24 cellular contexts compared by ENCODE assay signal in genomic region chr11:70298243-70298915, GRCh38. TPM values are rescaled to one million over a fixed set of nuclear protein-coding genes. Genes with fewer than 3 reads are reported as not detected.
A peak's percentile ranks its signal among the peaks of the same experiment; 100 is the strongest.
DNase-seq lines count a peak whose midpoint lies in the region; ATAC-seq and TF ChIP-seq lines count a peak whose summit lies in the region.
"Had no signal": no experiment of that assay in that cellular context is flagged by ENCODE, and none has a peak within 500 bp of the region (broad histone marks: within the 10 kb centered on the region; RNA-seq: fewer than 3 reads in every experiment).

No MANE protein-coding gene starts in this region.

- no peaks in the 10 kb centered on the region for H3K79me1 ChIP-seq in trophoblast cell (ENCODE audit: low read length)

- peak overlapping the region; percentile 33 for H3K9ac ChIP-seq in trophoblast cell (ENCODE audit: low read length)

- H3K18ac ChIP-seq in trophoblast cell (ENCODE audit: low read length) = no peak overlapping the region

- intact Hi-C loops in heart left ventricle (cut with DNase I) = no loop called here

- TF ChIP-seq CTCF in WTC11 (IDR thresholded peaks at IDR 0.05) (no peak), fibroblast of the aortic adventitia (IDR thresholded peaks at IDR 0.05; ENCODE audit: insufficient read depth, low read length) (no peak), heart left ventricle (IDR thresholded peaks at IDR 0.05) (no peak)

- no CpG with 5 or more reads among the region's 5 CpGs for WGBS in trophoblast cell (ENCODE audit: extremely low coverage, insufficient coverage, insufficient read length)
- 87 to 93% (median 91%) methylated on average over 5 of the region's 5 CpGs for WGBS in heart left ventricle, 4 donors

- peaks cover 23% of the 10 kb centered on the region for H3K4me1 Mint-ChIP-seq in WTC11

- no peaks in the 10 kb centered on the region for H3K27me3 Mint-ChIP-seq in WTC11 (ENCODE audit: low read depth)
- H3K27me3 Mint-ChIP-seq: activated naive CD4-positive, alpha-beta T cell treated with anti-CD3 and anti-CD28 coated beads, Interleukin-2, amount 50 U/mL, for 24 hours; CD4-positive, alpha-beta T cell; effector memory CD8-positive, alpha-beta T cell; progenitor cell of endocrine pancreas had no signal

- H3K4me1 ChIP-seq in trophoblast cell (ENCODE audit: control insufficient read depth in 1 of 2, insufficient read depth in 2 of 2, low read length in 2 of 2) (peaks cover 4 to 12% of the 10 kb centered on the region in 2 experiments), SJCRH30 (no peaks in the 10 kb centered on the region), heart left ventricle (peaks cover 0 to 19% (median 8%) of the 10 kb centered on the region in 12 donors)

- no peaks in the 10 kb centered on the region for H3K9me3 ChIP-seq in trophoblast cell (ENCODE audit: insufficient read depth, low read depth, low read length)
- H3K9me3 ChIP-seq in SJCRH30 (replicated peaks) = no peaks in the 10 kb centered on the region
- H3K9me3 ChIP-seq in heart left ventricle = no peaks in the 10 kb centered on the region
- H3K9me3 ChIP-seq: ascending aorta, left lung, uterus had no signal

- peak overlapping the region; percentile 52 for H3K27ac Mint-ChIP-seq in WTC11
- H3K27ac Mint-ChIP-seq: activated naive CD4-positive, alpha-beta T cell treated with anti-CD3 and anti-CD28 coated beads, Interleukin-2, amount 50 U/mL, for 24 hours; activated T-cell treated with anti-CD3 and anti-CD28 coated beads, Interleukin-2, amount 50 U/mL, for 72 hours; CD4-positive, alpha-beta T cell; nephron had no signal

- H3K4me3 ChIP-seq in fibroblast of the aortic adventitia (ENCODE audit: low read depth, low read length) = no peak overlapping the region
- no peak overlapping the region for H3K4me3 ChIP-seq in trophoblast cell (ENCODE audit: low read depth, low read length)
- no peak overlapping the region for H3K4me3 ChIP-seq in SJCRH30
- H3K4me3 ChIP-seq in heart left ventricle = no peak overlapping the region
- H3K4me3 ChIP-seq: ascending aorta, left lung, uterus had no signal

- H2AK5ac ChIP-seq in trophoblast cell (ENCODE audit: low read length) = no peak overlapping the region

- peaks cover 58% of the 10 kb centered on the region for H3K36me3 Mint-ChIP-seq in WTC11

- peaks cover 6% of the 10 kb centered on the region for H3K9me3 Mint-ChIP-seq in WTC11
- H3K9me3 Mint-ChIP-seq: activated naive CD4-positive, alpha-beta T cell treated with anti-CD3 and anti-CD28 coated beads, Interleukin-2, amount 50 U/mL, for 24 hours; activated T-cell treated with anti-CD3 and anti-CD28 coated beads, Interleukin-2, amount 50 U/mL, for 72 hours; CD4-positive, alpha-beta T cell; effector memory CD8-positive, alpha-beta T cell had no signal

- no peak overlapping the region for H3K27ac ChIP-seq in trophoblast cell (ENCODE audit: low read depth, low read length)
- H3K27ac ChIP-seq in SJCRH30 = no peak overlapping the region
- no peak overlapping the region for H3K27ac ChIP-seq in heart left ventricle
- H3K27ac ChIP-seq: left lung had no signal

- no peak overlapping the region for H3K4ac ChIP-seq in trophoblast cell (ENCODE audit: low read depth, low read length)

- POLR2A ChIA-PET in WTC11 (lab: Charles Lee) = no interaction called here

- no peak overlapping the region for H4K12ac ChIP-seq in trophoblast cell (ENCODE audit: low read depth, low read length)

- no peak overlapping the region for H3K4me2 ChIP-seq in trophoblast cell (ENCODE audit: low read length)

- H3K23ac ChIP-seq in trophoblast cell (ENCODE audit: low read length) = no peak overlapping the region

- H3K27me3 ChIP-seq in trophoblast cell (ENCODE audit: insufficient read depth, low read length) (no peaks in the 10 kb centered on the region), SJCRH30 (no peaks in the 10 kb centered on the region), heart left ventricle (no peaks in the 10 kb centered on the region)
- H3K27me3 ChIP-seq: ascending aorta, left lung, uterus had no signal

- no peak overlapping the region for H4K8ac ChIP-seq in trophoblast cell (ENCODE audit: low read depth, low read length)

- H2BK12ac ChIP-seq in trophoblast cell (ENCODE audit: low read length) = no peak overlapping the region

- H3K36me3 ChIP-seq in trophoblast cell (ENCODE audit: control insufficient read depth in 1 of 2, insufficient read depth in 2 of 2, low read length in 2 of 2) = peaks cover 18 to 29% of the 10 kb centered on the region in 2 experiments
- H3K36me3 ChIP-seq in SJCRH30 = peaks cover 2% of the 10 kb centered on the region; the same call in 1 of the 2 replicates
- peaks cover 0 to 35% (median 27%) of the 10 kb centered on the region in 9 donors for H3K36me3 ChIP-seq in heart left ventricle
- H3K36me3 ChIP-seq: uterus had no signal

- H3K14ac ChIP-seq in trophoblast cell (ENCODE audit: low read length) = no peak overlapping the region

- H3K79me2 ChIP-seq in trophoblast cell (ENCODE audit: control insufficient read depth, insufficient read depth, low read length, poor library complexity) = no peaks in the 10 kb centered on the region

- H4K91ac ChIP-seq in trophoblast cell (ENCODE audit: low read depth, low read length) = no peak overlapping the region

- CTCF ChIA-PET in WTC11 (lab: Charles Lee) = no interaction called here

- H2BK120ac ChIP-seq in trophoblast cell (ENCODE audit: insufficient read depth, low read length, poor library complexity) = no peak overlapping the region

- DNase-seq in GM03348 (ENCODE audit: low spot score) (peak; percentile 38), WTC11 (ENCODE audit: low spot score) (no peak), fibroblast of the aortic adventitia (ENCODE audit: low read depth) (peak; percentile 52), trophoblast cell (peak in 1 of 2 donors; percentile 12), SJCRH30 (no peak), heart left ventricle (no peak), NCI-H1436 (lab: John Stamatoyannopoulos, UW) (no peak)
- DNase-seq: activated CD8-positive, alpha-beta memory T cell treated with anti-CD3 and anti-CD28 coated beads for 24 hours; activated T-cell treated with anti-CD3 and anti-CD28 coated beads, Interleukin-2, amount 50 U/mL, for 72 hours; CD4-positive, alpha-beta T cell; effector memory CD8-positive, alpha-beta T cell; left lung; midbrain; NCI-H1092 treated with DMSO at 0.1 percent for 48 hours; NCI-H2029 treated with DMSO at 0.1 percent for 48 hours; OCI-M1; SHP77; uterus had no signal

- no peak overlapping the region for H2AFZ ChIP-seq in trophoblast cell (ENCODE audit: insufficient read depth, low read length, poor library complexity)

- TF ChIP-seq POLR2A in heart left ventricle (IDR thresholded peaks at IDR 0.05) = no peak

- ATAC-seq in WTC11 = no peak
- no peak for ATAC-seq in GM19463 (IDR thresholded peaks at IDR 0.05; ENCODE audit: unreplicated experiment)
- ATAC-seq in heart left ventricle = no peak
- ATAC-seq: effector memory CD8-positive, alpha-beta T cell; HepG2; left lung had no signal

- no peak overlapping the region for H3K4me3 Mint-ChIP-seq in WTC11
- H3K4me3 Mint-ChIP-seq: activated naive CD4-positive, alpha-beta T cell treated with anti-CD3 and anti-CD28 coated beads, Interleukin-2, amount 50 U/mL, for 24 hours; activated T-cell treated with anti-CD3 and anti-CD28 coated beads, Interleukin-2, amount 50 U/mL, for 72 hours; CD4-positive, alpha-beta T cell; effector memory CD8-positive, alpha-beta T cell; nephron had no signal

- H2BK5ac ChIP-seq in trophoblast cell (ENCODE audit: low read depth, low read length, poor library complexity) = no peak overlapping the region

TF ChIP-seq in WTC11, 78 proteins besides CTCF, POLR2A, EP300 and RAD21 (continues in another document):
- TF ChIP-seq ZNF532 (CRISPR knock-in tag; IDR thresholded peaks at IDR 0.05; ENCODE audit: borderline replicate concordance) = no peak

RNA-seq across cellular contexts. Expression of gene PPFIA1, which starts 27.9 kb away (rescaled TPM):
- total RNA-seq in WTC11 (2021) (62.2 to 75.1 TPM (median 64.1 TPM) in 3 replicates), fibroblast of the aortic adventitia (ENCODE audit: low replicate concordance) (36.3 and 37.1 TPM in 2 replicates), heart left ventricle (10 to 100 TPM; 32.2 to 53.1 (median 40.7) TPM)
- polyA plus RNA-seq in trophoblast cell (2013) = 73.0 TPM in 2 replicates
- 35.0 and 35.8 TPM in 2 replicates for total RNA-seq in SJCRH30 (2014; rRNA removed; shearing (Covaris generic))
- polyA plus RNA-seq in heart left ventricle = 10 to 100 TPM; 15.8 to 28.0 TPM

Comparison
In these comparisons a context has a peak if more than half of its experiments do, and no peak if none do; other contexts are left out.
1. DNase-seq: peak in GM03348 (single experiment) and fibroblast of the aortic adventitia (single experiment); none in WTC11 (single experiment), SJCRH30 (0 of 2), heart left ventricle (0 of 5) and NCI-H1436 (single experiment).